ENCODE assay signal across 8 cellular contexts in the genomic region with DNA sequence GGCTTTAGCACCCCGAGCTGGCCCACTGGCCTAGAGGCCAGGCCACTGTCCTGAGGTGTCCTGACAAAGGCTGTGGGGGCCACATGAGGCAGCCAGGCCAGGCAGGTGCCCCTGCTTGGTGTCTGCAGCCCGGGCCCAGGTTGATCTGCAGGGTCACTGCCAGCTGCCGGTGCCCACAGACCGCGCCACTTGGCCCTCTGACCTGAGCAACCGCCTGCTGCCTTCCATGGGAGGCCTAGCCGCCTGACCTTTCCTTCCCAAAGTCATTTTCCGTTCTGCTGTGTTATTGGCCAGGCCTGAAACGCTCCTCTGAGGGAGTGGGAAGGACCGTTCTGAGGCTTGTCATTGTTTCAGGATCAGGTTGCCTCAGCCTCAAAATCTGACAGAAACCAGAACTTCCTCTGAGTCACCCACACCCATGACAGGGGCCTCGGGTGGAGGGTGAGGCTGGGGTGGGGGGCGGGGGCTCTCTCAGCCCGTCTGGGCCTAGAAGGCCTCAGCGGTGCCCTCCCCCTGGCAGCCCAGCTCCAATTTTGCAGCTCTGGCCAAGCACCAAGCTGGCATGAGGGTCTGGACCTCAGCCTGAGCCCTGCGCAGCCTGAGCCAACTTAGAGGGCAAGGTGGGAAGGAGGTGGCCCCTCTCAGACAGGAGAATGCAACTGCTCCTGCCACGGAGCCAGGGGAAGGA.
DNase-seq lines count a peak whose midpoint lies in the region; ATAC-seq and TF ChIP-seq lines count a peak whose summit lies in the region.

No MANE protein-coding gene starts in this region.

- H3K4me1 ChIP-seq in thoracic aorta (ENCODE audit: control insufficient read depth in 1 of 2, low read depth in 2 of 2): peaks cover 16 to 21% of the 10 kb centered on the region in 2 donors

- peaks cover 0 to 5% of the 10 kb centered on the region in 2 donors for H3K4me1 Mint-ChIP-seq in effector memory CD8-positive, alpha-beta T cell (ENCODE audit: low read depth in 2 of 2)

- H3K27me3 ChIP-seq in thoracic aorta (replicated peaks; ENCODE audit: insufficient read depth): no peaks in the 10 kb centered on the region

- H3K27me3 Mint-ChIP-seq in effector memory CD8-positive, alpha-beta T cell: peaks cover 12 to 19% of the 10 kb centered on the region in 2 donors

- no peaks in the 10 kb centered on the region for H3K9me3 Mint-ChIP-seq in effector memory CD8-positive, alpha-beta T cell

- DNase-seq in GM19240 (ENCODE audit: insufficient read length, low spot score) (peak; percentile 40), non-pigmented ciliary epithelial cell (ENCODE audit: low read depth) (peak; percentile 50), thoracic aorta (ENCODE audit: low spot score) (peak; percentile 40), kidney glomerular epithelial cell (lab: John Stamatoyannopoulos, UW) (no peak), DMS79 treated with DMSO at 0.1 percent for 48 hours (lab: John Stamatoyannopoulos, UW) (no peak)
- DNase-seq in activated CD4-positive, alpha-beta T cell treated with anti-CD3 and anti-CD28 coated beads, Interleukin-2, amount 50 U/mL, for 48 hours: peak; percentile 53 to 71
- DNase-seq in effector memory CD8-positive, alpha-beta T cell: no peak

- H3K4me3 Mint-ChIP-seq in effector memory CD8-positive, alpha-beta T cell: peak overlapping the region in 1 of 2 donors; percentile 54

- H3K36me3 Mint-ChIP-seq in effector memory CD8-positive, alpha-beta T cell (ENCODE audit: insufficient read depth): no peaks in the 10 kb centered on the region

- no peaks in the 10 kb centered on the region for H3K9me3 ChIP-seq in thoracic aorta

- ATAC-seq in HG03558 (IDR thresholded peaks at IDR 0.05; ENCODE audit: extremely low read depth, unreplicated experiment) (peak; percentile 65), thoracic aorta (ENCODE audit: insufficient number of reproducible peaks, low FRiP score, low read depth) (peak; percentile 88)
- peak; percentile 70 for ATAC-seq in effector memory CD8-positive, alpha-beta T cell (replicated peaks)

- no peak for TF ChIP-seq CTCF in thoracic aorta (IDR thresholded peaks at IDR 0.05)

- H3K36me3 ChIP-seq in thoracic aorta: no peaks in the 10 kb centered on the region

- H3K27ac ChIP-seq in thoracic aorta: peak overlapping the region; percentile 76 to 83

- peak overlapping the region; percentile 34 for H3K4me3 ChIP-seq in thoracic aorta

- H3K27ac Mint-ChIP-seq in effector memory CD8-positive, alpha-beta T cell: peak overlapping the region in 1 of 2 donors; percentile 57

Comparison
In these comparisons a context has a peak if more than half of its experiments do, and no peak if none do; other contexts are left out.
1. DNase-seq: peak in GM19240 (single experiment), activated CD4-positive, alpha-beta T cell treated with anti-CD3 and anti-CD28 coated beads, Interleukin-2, amount 50 U/mL, for 48 hours (2 of 2), non-pigmented ciliary epithelial cell (single experiment) and thoracic aorta (single experiment); none in effector memory CD8-positive, alpha-beta T cell (0 of 3), kidney glomerular epithelial cell (single experiment) and DMS79 treated with DMSO at 0.1 percent for 48 hours (single experiment).
2. Peak in every context shown above with its lines, with median percentiles within 50 percentile points of each other: ATAC-seq.